Comparison of ENCODE assay signal across 19 cellular contexts in the genomic region with DNA sequence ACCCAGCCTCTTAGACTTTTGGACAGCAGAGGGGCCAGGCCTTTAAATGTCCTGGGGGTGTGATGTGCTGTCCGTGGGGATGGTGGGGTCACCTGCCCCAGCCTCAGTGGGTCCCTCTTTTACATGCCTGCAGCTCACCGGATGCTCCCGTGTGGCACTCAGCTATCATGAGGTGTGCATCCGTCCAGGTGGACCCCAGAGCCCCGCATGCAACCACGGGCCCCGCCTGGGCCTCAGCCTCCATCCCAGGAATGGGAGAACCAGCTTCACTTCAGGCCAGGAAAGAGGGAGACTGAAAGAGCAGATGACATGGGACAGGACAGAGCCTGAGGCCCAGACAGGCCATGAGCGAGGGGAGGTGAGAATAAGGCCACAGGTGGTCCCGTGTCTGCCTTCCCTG. TPM values are rescaled to one million over a fixed set of nuclear protein-coding genes. Genes with fewer than 3 reads are reported as not detected.
DNase-seq lines count a peak whose midpoint lies in the region; ATAC-seq and TF ChIP-seq lines count a peak whose summit lies in the region.
"Had no signal": no experiment of that assay in that cellular context is flagged by ENCODE, and none has a peak within 500 bp of the region (broad histone marks: within the 10 kb centered on the region; RNA-seq: fewer than 3 reads in every experiment).

No MANE protein-coding gene starts in this region.

- H3K4me1 ChIP-seq in heart right ventricle: peaks cover 20 to 75% (median 62%) of the 10 kb centered on the region in 9 donors
- peaks cover 12% of the 10 kb centered on the region for H3K4me1 ChIP-seq in neural progenitor cell
- H3K4me1 ChIP-seq in uterus: peaks cover 15 to 33% of the 10 kb centered on the region in 2 donors

- ATAC-seq in heart right ventricle: no peak
- ATAC-seq in Right ventricle myocardium inferior: no peak
- ATAC-seq in GM21717 (IDR thresholded peaks at IDR 0.05; ENCODE audit: unreplicated experiment): no peak
- ATAC-seq in omental fat pad (ENCODE audit: low FRiP score): no peak
- ATAC-seq: activated CD8-positive, alpha-beta memory T cell treated with anti-CD3 and anti-CD28 coated beads, Interleukin-2, amount 10 ng/mL, durations not matched to agents 7 days and 5 days had no signal

- no peaks in the 10 kb centered on the region for H3K79me2 ChIP-seq in neural progenitor cell (ENCODE audit: low read depth)

- H3F3A ChIP-seq in neural progenitor cell (ENCODE audit: low read depth): no peaks in the 10 kb centered on the region

- H3K9ac ChIP-seq in neural progenitor cell: no peak overlapping the region

- H3K27ac ChIP-seq in heart right ventricle (peak overlapping the region; percentile 84 to 97 (median 92)), neural progenitor cell (no peak overlapping the region), uterus (peak overlapping the region; percentile 98 to 100)
- H3K27ac ChIP-seq: HL-60 had no signal

- H3K9me3 ChIP-seq in heart right ventricle (no peaks in the 10 kb centered on the region), neural progenitor cell (ENCODE audit: low read depth) (no peaks in the 10 kb centered on the region), uterus (no peaks in the 10 kb centered on the region)

- H3K9me3 Mint-ChIP-seq in chondrocyte (ENCODE audit: low read depth) (no peaks in the 10 kb centered on the region), neural progenitor cell (no peaks in the 10 kb centered on the region)
- H3K9me3 Mint-ChIP-seq: activated naive CD4-positive, alpha-beta T cell treated with anti-CD3 and anti-CD28 coated beads, Interleukin-2, amount 50 U/mL, for 24 hours had no signal

- TF ChIP-seq POLR2A in uterus (IDR thresholded peaks at IDR 0.05): no peak

- no peaks in the 10 kb centered on the region for H3K27me3 ChIP-seq in heart right ventricle
- no peaks in the 10 kb centered on the region for H3K27me3 ChIP-seq in neural progenitor cell
- no peaks in the 10 kb centered on the region for H3K27me3 ChIP-seq in uterus

- H3K36me3 Mint-ChIP-seq in chondrocyte (ENCODE audit: low read depth) (peaks cover 8% of the 10 kb centered on the region), neural progenitor cell (no peaks in the 10 kb centered on the region)
- H3K36me3 Mint-ChIP-seq: activated CD8-positive, alpha-beta memory T cell treated with anti-CD3 and anti-CD28 coated beads, Interleukin-2, amount 10 ng/mL, durations not matched to agents 7 days and 5 days; activated naive CD4-positive, alpha-beta T cell treated with anti-CD3 and anti-CD28 coated beads, Interleukin-2, amount 50 U/mL, for 24 hours had no signal

- H3K4me1 Mint-ChIP-seq in chondrocyte (ENCODE audit: low read depth) (peaks cover 76% of the 10 kb centered on the region), neural progenitor cell (peaks cover 16% of the 10 kb centered on the region)

- no peak overlapping the region for H3K4me2 ChIP-seq in neural progenitor cell

- peak overlapping the region; percentile 95 for H3K27ac Mint-ChIP-seq in chondrocyte (ENCODE audit: unreplicated experiment)
- H3K27ac Mint-ChIP-seq in neural progenitor cell: no peak overlapping the region
- H3K27ac Mint-ChIP-seq: activated naive CD4-positive, alpha-beta T cell treated with anti-CD3 and anti-CD28 coated beads, Interleukin-2, amount 50 U/mL, for 24 hours had no signal

- WGBS in heart right ventricle, 2 donors: 89 to 94% methylated on average over 9 of the region's 9 CpGs

- no peak overlapping the region for H3K4me3 ChIP-seq in heart right ventricle
- no peak overlapping the region for H3K4me3 ChIP-seq in neural progenitor cell
- H3K4me3 ChIP-seq in uterus: no peak overlapping the region

- H3K36me3 ChIP-seq in heart right ventricle (no peaks in the 10 kb centered on the region), neural progenitor cell (no peaks in the 10 kb centered on the region), uterus (no peaks in the 10 kb centered on the region)

- no peaks in the 10 kb centered on the region for H3K27me3 Mint-ChIP-seq in chondrocyte (ENCODE audit: low read depth)
- H3K27me3 Mint-ChIP-seq in neural progenitor cell (ENCODE audit: insufficient read depth, low read depth): peaks cover 17% of the 10 kb centered on the region
- H3K27me3 Mint-ChIP-seq: activated CD8-positive, alpha-beta memory T cell treated with anti-CD3 and anti-CD28 coated beads, Interleukin-2, amount 10 ng/mL, durations not matched to agents 7 days and 5 days; activated naive CD4-positive, alpha-beta T cell treated with anti-CD3 and anti-CD28 coated beads, Interleukin-2, amount 50 U/mL, for 24 hours had no signal

- no peak overlapping the region for H3K4me3 Mint-ChIP-seq in chondrocyte (ENCODE audit: unreplicated experiment)
- no peak overlapping the region for H3K4me3 Mint-ChIP-seq in neural progenitor cell
- H3K4me3 Mint-ChIP-seq: activated CD8-positive, alpha-beta memory T cell treated with anti-CD3 and anti-CD28 coated beads, Interleukin-2, amount 10 ng/mL, durations not matched to agents 7 days and 5 days; activated naive CD4-positive, alpha-beta T cell treated with anti-CD3 and anti-CD28 coated beads, Interleukin-2, amount 50 U/mL, for 24 hours had no signal

- peak overlapping the region; percentile 72 for H2AFZ ChIP-seq in neural progenitor cell (replicated peaks)

- DNase-seq in heart right ventricle (no peak), Right ventricle myocardium inferior (ENCODE audit: missing footprints) (no peak), chondrocyte (ENCODE audit: low spot score) (peak; percentile 72), neural progenitor cell (ENCODE audit: low spot score) (no peak), uterus (peak in 1 of 2 donors; percentile 12), omental fat pad (ENCODE audit: low spot score) (no peak)
- DNase-seq in activated naive CD4-positive, alpha-beta T cell treated with Interleukin-2 at 50 U/mL for 16 hours: no peak
- DNase-seq: activated CD8-positive, alpha-beta memory T cell treated with anti-CD3 and anti-CD28 coated beads, Interleukin-2, amount 10 ng/mL, durations not matched to agents 7 days and 5 days; cerebellar nuclear complex; erythroblast; KG1; NCI-H1417 treated with DMSO at 0.1 percent for 48 hours; NCI-H345; stimulated activated CD4-positive, alpha-beta T cell treated with anti-CD3 and anti-CD28 coated beads, Interleukin-2, amount 100 ng/mL, for 48 hours; stimulated activated CD8-positive, alpha-beta memory T cell treated with anti-CD3 and anti-CD28 coated beads, Interleukin-4, amount 100 ng/mL, for 48 hours; trophoblast cell had no signal

- intact Hi-C loops in heart right ventricle (cut with DNase I): loop anchor here in 5 of 10 donors (5.0 kb wide), 1 partner anchor 35 kb away; no protein-coding TSS in a partner anchor
- intact Hi-C loops in Right ventricle myocardium inferior (cut with DNase I): no loop called here
- intact Hi-C loops in uterus (cut with DNase I; ENCODE audit: low total_unique reads): no loop called here

- TF ChIP-seq CTCF in heart right ventricle (IDR thresholded peaks at IDR 0.05) (no peak), chondrocyte (IDR thresholded peaks at IDR 0.05) (no peak), neural progenitor cell (IDR thresholded peaks at IDR 0.05) (no peak), uterus (IDR thresholded peaks at IDR 0.05) (no peak), omental fat pad (IDR thresholded peaks at IDR 0.05) (no peak)

- H4K20me1 ChIP-seq in neural progenitor cell (ENCODE audit: low read depth): no peaks in the 10 kb centered on the region

RNA-seq across cellular contexts. Expression of gene RAMP1, which starts 37.5 kb away (rescaled TPM):
- 100 to 1,000 TPM in 8 of 10 donors, 10 to 100 TPM in 2; 52.7 to 428 (median 162) TPM for total RNA-seq in heart right ventricle
- 1,000 to 10,000 TPM in 1 of 2 donors, 100 to 1,000 TPM in 1; 288 to 1,549 TPM for polyA plus RNA-seq in heart right ventricle
- 139 TPM for total RNA-seq in Right ventricle myocardium inferior
- total RNA-seq in chondrocyte: 176 to 329 TPM (median 178 TPM) in 3 replicates
- not detected in 2 replicates for total RNA-seq in neural progenitor cell (ENCODE audit: low replicate concordance)
- 100 to 1,000 TPM in 3 of 4 donors, 10 to 100 TPM in 1; 44.1 to 591 (median 424) TPM for total RNA-seq in uterus
- 10 to 100 TPM in 3 of 4 donors, 1 to 10 TPM in 1; 1.3 to 50.8 (median 31.5) TPM for total RNA-seq in omental fat pad
